In genomic region chr6:27332692-27333641, GRCh38 we compare ENCODE assay signal across 8 cellular contexts. TPM values are rescaled to one million over a fixed set of nuclear protein-coding genes. Genes with fewer than 3 reads are reported as not detected.
DNase-seq lines count a peak whose midpoint lies in the region; ATAC-seq and TF ChIP-seq lines count a peak whose summit lies in the region.

No MANE protein-coding gene starts in this region.

- H3K9me3 ChIP-seq in hepatocyte (ENCODE audit: low read depth) = no peaks in the 10 kb centered on the region

- H3K4me3 Mint-ChIP-seq in activated T-cell treated with anti-CD3 and anti-CD28 coated beads, Interleukin-2, amount 50 U/mL, for 72 hours = peak overlapping the region; percentile 86 to 91

- H3K4me1 Mint-ChIP-seq in activated T-cell treated with anti-CD3 and anti-CD28 coated beads, Interleukin-2, amount 50 U/mL, for 72 hours (ENCODE audit: low read depth) = peaks cover 18% of the 10 kb centered on the region

- no peaks in the 10 kb centered on the region for H3K9me2 ChIP-seq in hepatocyte (replicated peaks; ENCODE audit: insufficient read depth)

- peaks cover 2 to 3% of the 10 kb centered on the region in 2 donors for H3K36me3 Mint-ChIP-seq in activated T-cell treated with anti-CD3 and anti-CD28 coated beads, Interleukin-2, amount 50 U/mL, for 72 hours (ENCODE audit: insufficient read depth in 2 of 2)

- ATAC-seq in GM18907 (IDR thresholded peaks at IDR 0.05; ENCODE audit: unreplicated experiment) (peak; percentile 58), GM21737 (IDR thresholded peaks at IDR 0.05; ENCODE audit: unreplicated experiment) (no peak)
- ATAC-seq in activated T-cell treated with anti-CD3 and anti-CD28 coated beads, Interleukin-2, amount 50 U/mL, for 72 hours (replicated peaks in 1 of 2) = peak; percentile 77 to 88

- H3K27me3 Mint-ChIP-seq in activated T-cell treated with anti-CD3 and anti-CD28 coated beads, Interleukin-2, amount 50 U/mL, for 72 hours (ENCODE audit: low read depth) = peaks cover 37% of the 10 kb centered on the region

- H3K4me2 ChIP-seq in hepatocyte = peak overlapping the region; percentile 75

- peak overlapping the region; percentile 64 for H2AFZ ChIP-seq in hepatocyte

- DNase-seq in A172 (ENCODE audit: low spot score) (peak; percentile 84), NCI-H82 (lab: John Stamatoyannopoulos, UW) (peak; percentile 79), hepatocyte (ENCODE audit: low spot score) (peak; percentile 71), cortex of kidney (lab: John Stamatoyannopoulos, UW) (no peak)
- peak; percentile 41 to 57 for DNase-seq in activated T-cell treated with anti-CD3 and anti-CD28 coated beads, Interleukin-2, amount 50 U/mL, for 72 hours
- DNase-seq in stimulated activated CD4-positive, alpha-beta T cell treated with anti-CD3 and anti-CD28 coated beads, Interleukin-2, amount 100 ng/mL, for 24 hours = peak; percentile 47 to 61

- peak overlapping the region; percentile 23 for H3K27ac ChIP-seq in hepatocyte

- H3K4me1 ChIP-seq in hepatocyte (ENCODE audit: insufficient read depth) = no peaks in the 10 kb centered on the region

- 8% methylated on average over 32 of the region's 32 CpGs for WGBS in hepatocyte (ENCODE audit: low lambda C conversion rate, missing lambda C conversion rate)

- H3K36me3 ChIP-seq in hepatocyte (replicated peaks; ENCODE audit: insufficient read depth, low read depth) = no peaks in the 10 kb centered on the region

- H3K27me3 ChIP-seq in hepatocyte = no peaks in the 10 kb centered on the region

- H3K79me2 ChIP-seq in hepatocyte = no peaks in the 10 kb centered on the region

- no peaks in the 10 kb centered on the region for H4K20me1 ChIP-seq in hepatocyte (ENCODE audit: insufficient read depth, poor library complexity, severe bottlenecking)

- peak overlapping the region; percentile 47 for H3K4me3 ChIP-seq in hepatocyte

- peak overlapping the region; percentile 100 for H3K27ac Mint-ChIP-seq in activated T-cell treated with anti-CD3 and anti-CD28 coated beads, Interleukin-2, amount 50 U/mL, for 72 hours

- no peak for TF ChIP-seq CTCF in hepatocyte (IDR thresholded peaks at IDR 0.05; ENCODE audit: poor library complexity)

- peaks cover 1 to 4% of the 10 kb centered on the region in 2 donors for H3K9me3 Mint-ChIP-seq in activated T-cell treated with anti-CD3 and anti-CD28 coated beads, Interleukin-2, amount 50 U/mL, for 72 hours

RNA-seq across cellular contexts. Expression of gene POM121L2, which starts 20.9 kb away (rescaled TPM):
- not detected in 2 replicates for total RNA-seq in A172 (2014; rRNA removed; shearing (Covaris generic))
- not detected for total RNA-seq in activated T-cell treated with anti-CD3 and anti-CD28 coated beads, Interleukin-2, amount 50 U/mL, for 72 hours
- total RNA-seq in hepatocyte = 0.04 TPM in 1 of 2 replicates, not detected in the other
- not detected in 2 replicates for polyA plus RNA-seq in hepatocyte

RNA-seq across cellular contexts. Expression of gene ZNF391, which starts 55.6 kb away (rescaled TPM):
- total RNA-seq in A172 (2014; rRNA removed; shearing (Covaris generic)) = 0.53 and 3.3 TPM in 2 replicates
- 10 to 100 TPM in 1 of 2 donors, 1 to 10 TPM in 1; 3.9 to 10.1 TPM for total RNA-seq in activated T-cell treated with anti-CD3 and anti-CD28 coated beads, Interleukin-2, amount 50 U/mL, for 72 hours
- total RNA-seq in hepatocyte = 4.1 and 4.3 TPM in 2 replicates
- polyA plus RNA-seq in hepatocyte = 5.4 and 6.9 TPM in 2 replicates
